Comparison of ENCODE assay signal across 11 cellular contexts in the genomic region with DNA sequence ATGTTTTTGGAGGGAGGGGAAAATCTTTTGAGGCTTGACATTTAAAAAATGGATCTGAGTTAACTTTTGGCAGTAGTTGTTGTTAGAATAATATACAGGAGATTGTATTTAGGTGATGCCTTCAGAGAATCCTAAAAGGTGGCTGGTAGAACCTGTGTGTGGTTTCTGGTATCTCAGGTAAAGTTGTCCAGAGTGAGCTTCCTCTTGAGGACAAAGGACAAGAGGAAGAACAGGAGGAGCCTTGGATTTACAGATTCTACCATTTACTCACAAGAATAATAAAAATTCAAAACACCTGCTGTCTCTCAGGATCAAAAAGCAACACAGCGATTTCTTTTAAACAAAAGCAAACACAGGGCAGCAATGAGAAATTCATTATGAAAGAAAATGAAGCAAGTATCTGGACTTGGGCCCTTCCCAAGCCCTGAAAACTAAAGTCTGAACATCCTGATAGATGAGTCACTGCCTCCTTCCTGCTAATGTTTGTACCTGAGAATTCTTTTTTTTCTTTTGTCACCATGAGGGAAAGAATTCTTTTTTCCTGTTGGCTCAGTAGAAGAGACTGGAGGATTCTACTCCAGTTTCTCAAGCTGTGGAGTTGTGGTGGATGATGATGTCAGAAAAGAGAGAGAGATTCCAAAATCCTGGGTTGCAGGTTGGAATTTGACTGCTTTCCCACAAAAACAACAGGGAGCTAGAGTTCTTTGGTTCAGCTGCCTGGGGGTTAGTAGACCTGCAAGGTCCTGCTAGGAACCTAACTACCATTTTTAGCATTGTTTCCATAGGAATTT. TPM values are rescaled to one million over a fixed set of nuclear protein-coding genes. Genes with fewer than 3 reads are reported as not detected.
A peak's percentile ranks its signal among the peaks of the same experiment; 100 is the strongest.
DNase-seq lines count a peak whose midpoint lies in the region; ATAC-seq and TF ChIP-seq lines count a peak whose summit lies in the region.
"Had no signal": no experiment of that assay in that cellular context is flagged by ENCODE, and none has a peak within 500 bp of the region (broad histone marks: within the 10 kb centered on the region; RNA-seq: fewer than 3 reads in every experiment).

No MANE protein-coding gene starts in this region.

- ATAC-seq in HG03571 (IDR thresholded peaks at IDR 0.05; ENCODE audit: unreplicated experiment), result no peak
- ATAC-seq: stimulated activated memory B cell treated with anti-CD40 and anti-IgM and Interleukin-4, amounts not matched to agents 10 μg/mL and 1 μg/mL and 100 μg/mL, for 72 hours had no signal

- H3K4me1 Mint-ChIP-seq in endothelial cell (ENCODE audit: unreplicated experiment), result peaks cover 13% of the 10 kb centered on the region
- H3K4me1 Mint-ChIP-seq: stimulated activated memory B cell treated with anti-CD40 and anti-IgM and Interleukin-4, amounts not matched to agents 10 μg/mL and 1 μg/mL and 100 μg/mL, for 72 hours had no signal

- H3K4me1 ChIP-seq in NT2/D1 (ENCODE audit: insufficient read depth, insufficient read length) (no peaks in the 10 kb centered on the region), liver (ENCODE audit: control insufficient read depth in 4 of 4, insufficient read depth in 4 of 4, low read length in 3 of 4) (no peaks in the 10 kb centered on the region)
- H3K4me1 ChIP-seq: BLaER1 treated with 17β-estradiol and CSF1 and Interleukin-3, amounts not matched to agents 10 nM and 100 nM had no signal

- H3K9me3 ChIP-seq in NT2/D1 (ENCODE audit: insufficient read depth, low read length), result no peaks in the 10 kb centered on the region
- no peaks in the 10 kb centered on the region for H3K9me3 ChIP-seq in liver (ENCODE audit: control insufficient read depth in 4 of 4, low read length in 3 of 4)
- H3K9me3 ChIP-seq: BLaER1 treated with 17β-estradiol and CSF1 and Interleukin-3, amounts not matched to agents 10 nM and 100 nM had no signal

- no peaks in the 10 kb centered on the region for H3K27me3 ChIP-seq in NT2/D1 (ENCODE audit: insufficient read depth, insufficient read length)
- H3K27me3 ChIP-seq in liver (ENCODE audit: control insufficient read depth in 4 of 4, insufficient read depth in 4 of 4, low read length in 3 of 4), result no peaks in the 10 kb centered on the region
- H3K27me3 ChIP-seq: BLaER1 treated with 17β-estradiol and CSF1 and Interleukin-3, amounts not matched to agents 10 nM and 100 nM had no signal

- H3K36me3 Mint-ChIP-seq in endothelial cell (ENCODE audit: low read depth, unreplicated experiment), result no peaks in the 10 kb centered on the region
- H3K36me3 Mint-ChIP-seq: activated naive CD4-positive, alpha-beta T cell treated with anti-CD3 and anti-CD28 coated beads, Interleukin-2, amount 50 U/mL, for 24 hours; stimulated activated memory B cell treated with anti-CD40 and anti-IgM and Interleukin-4, amounts not matched to agents 10 μg/mL and 1 μg/mL and 100 μg/mL, for 72 hours had no signal

- no peaks in the 10 kb centered on the region for H3K9me3 Mint-ChIP-seq in endothelial cell (ENCODE audit: unreplicated experiment)
- H3K9me3 Mint-ChIP-seq: activated naive CD4-positive, alpha-beta T cell treated with anti-CD3 and anti-CD28 coated beads, Interleukin-2, amount 50 U/mL, for 24 hours; stimulated activated memory B cell treated with anti-CD40 and anti-IgM and Interleukin-4, amounts not matched to agents 10 μg/mL and 1 μg/mL and 100 μg/mL, for 72 hours had no signal

- H3K27ac Mint-ChIP-seq in endothelial cell (ENCODE audit: unreplicated experiment), result peak overlapping the region; percentile 94
- H3K27ac Mint-ChIP-seq: activated naive CD4-positive, alpha-beta T cell treated with anti-CD3 and anti-CD28 coated beads, Interleukin-2, amount 50 U/mL, for 24 hours; stimulated activated memory B cell treated with anti-CD40 and anti-IgM and Interleukin-4, amounts not matched to agents 10 μg/mL and 1 μg/mL and 100 μg/mL, for 72 hours had no signal

- no peak overlapping the region for H3K4me3 ChIP-seq in NT2/D1 (ENCODE audit: insufficient read length, low read depth)
- H3K4me3 ChIP-seq in liver (ENCODE audit: low read depth in 1 of 3, low read length in 3 of 3), result no peak overlapping the region
- H3K4me3 ChIP-seq: BLaER1 treated with 17β-estradiol and CSF1 and Interleukin-3, amounts not matched to agents 10 nM and 100 nM had no signal

- TF ChIP-seq CTCF in endothelial cell (IDR thresholded peaks at IDR 0.05; ENCODE audit: unreplicated experiment) (no peak), liver (IDR thresholded peaks at IDR 0.05; ENCODE audit: low read depth, low read length, missing input control) (no peak)

- H3K36me3 ChIP-seq in NT2/D1 (ENCODE audit: insufficient read depth, insufficient read length, low read length) (no peaks in the 10 kb centered on the region), liver (ENCODE audit: control insufficient read depth in 4 of 4, insufficient read depth in 3 of 4, low read depth in 1 of 4, low read length in 3 of 4) (no peaks in the 10 kb centered on the region)
- H3K36me3 ChIP-seq: BLaER1 treated with 17β-estradiol and CSF1 and Interleukin-3, amounts not matched to agents 10 nM and 100 nM had no signal

- no peak overlapping the region for H3K27ac ChIP-seq in liver (ENCODE audit: low read depth in 1 of 2, low read length in 2 of 2)
- H3K27ac ChIP-seq: BLaER1 treated with 17β-estradiol and CSF1 and Interleukin-3, amounts not matched to agents 10 nM and 100 nM had no signal

- H3K9ac ChIP-seq in NT2/D1 (ENCODE audit: insufficient read length, low read depth) (no peak overlapping the region), liver (ENCODE audit: low read depth in 1 of 2, low read length in 2 of 2) (no peak overlapping the region)
- H3K9ac ChIP-seq: BLaER1 treated with 17β-estradiol and CSF1 and Interleukin-3, amounts not matched to agents 10 nM and 100 nM had no signal

- TF ChIP-seq RAD21 in liver (IDR thresholded peaks at IDR 0.05), result no peak

- H3K27me3 Mint-ChIP-seq in endothelial cell (ENCODE audit: unreplicated experiment), result no peaks in the 10 kb centered on the region
- H3K27me3 Mint-ChIP-seq: activated naive CD4-positive, alpha-beta T cell treated with anti-CD3 and anti-CD28 coated beads, Interleukin-2, amount 50 U/mL, for 24 hours; stimulated activated memory B cell treated with anti-CD40 and anti-IgM and Interleukin-4, amounts not matched to agents 10 μg/mL and 1 μg/mL and 100 μg/mL, for 72 hours had no signal

- WGBS in liver, result 37% methylated on average over 1 of the region's 1 CpG

- no peak overlapping the region for H3K4me3 Mint-ChIP-seq in endothelial cell (ENCODE audit: unreplicated experiment)
- H3K4me3 Mint-ChIP-seq: activated naive CD4-positive, alpha-beta T cell treated with anti-CD3 and anti-CD28 coated beads, Interleukin-2, amount 50 U/mL, for 24 hours; stimulated activated memory B cell treated with anti-CD40 and anti-IgM and Interleukin-4, amounts not matched to agents 10 μg/mL and 1 μg/mL and 100 μg/mL, for 72 hours had no signal

- DNase-seq in AG20443 (ENCODE audit: low spot score) (peak; percentile 47), NT2/D1 (ENCODE audit: low read depth, low spot score) (peak; percentile 40), endothelial cell (ENCODE audit: low spot score) (no peak), activated gamma-delta T cell treated with Interleukin-2 at 50 U/mL for 16 hours (no peak), RPMI8226 (no peak)
- DNase-seq in activated CD4-positive, alpha-beta T cell treated with anti-CD3 and anti-CD28 coated beads, Interleukin-2, amount 50 U/mL, for 1 hour, result no peak

TF ChIP-seq in liver, 16 proteins besides CTCF, POLR2A, EP300 and RAD21:
- TF ChIP-seq NR2F2 (IDR thresholded peaks at IDR 0.05) (no peak), HNF4A (conservative IDR thresholded peaks at IDR 0.05) (peak; percentile 30 to 40), FOXA1 (IDR thresholded peaks at IDR 0.05) (no peak), JUND (IDR thresholded peaks at IDR 0.05) (peak; percentile 50 to 81)

RNA-seq across cellular contexts. Expression of a gene that starts 31.5 kb away (rescaled TPM):
- 108 TPM for total RNA-seq in endothelial cell (ENCODE audit: unreplicated experiment)
- total RNA-seq in liver, result 10 to 100 TPM; 54.8 to 90.4 TPM
- polyA plus RNA-seq in liver, result 1 to 10 TPM; 7.3 to 9.6 TPM

Comparison
In these comparisons a context has a peak if more than half of its experiments do, and no peak if none do; other contexts are left out.
1. DNase-seq: peak in AG20443 (single experiment) and NT2/D1 (single experiment); none in endothelial cell (single experiment), activated gamma-delta T cell treated with Interleukin-2 at 50 U/mL for 16 hours (single experiment), RPMI8226 (single experiment) and activated CD4-positive, alpha-beta T cell treated with anti-CD3 and anti-CD28 coated beads, Interleukin-2, amount 50 U/mL, for 1 hour (single experiment).